ENCODE assay signal across 21 cellular contexts in the genomic region with DNA sequence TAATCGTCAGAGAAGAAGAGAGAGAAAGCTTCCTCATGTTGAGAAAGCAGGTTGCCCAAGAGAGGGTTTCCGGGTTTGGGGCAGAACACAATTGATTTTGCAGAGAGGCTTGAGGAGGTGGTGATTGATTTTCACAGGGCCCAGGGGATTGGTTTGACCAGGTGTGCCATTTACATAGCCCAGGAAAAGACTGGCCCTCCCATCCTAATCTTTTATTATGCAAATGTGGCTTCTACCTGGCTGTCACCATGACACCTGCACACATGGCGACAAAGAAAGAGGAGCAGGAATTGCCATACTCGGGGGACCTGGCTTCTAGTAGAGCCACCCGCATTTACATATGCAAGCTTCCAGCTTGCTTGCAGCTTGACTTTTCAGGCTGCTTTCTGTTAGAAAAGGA.
DNase-seq lines count a peak whose midpoint lies in the region; ATAC-seq and TF ChIP-seq lines count a peak whose summit lies in the region.
"Had no signal": no experiment of that assay in that cellular context is flagged by ENCODE, and none has a peak within 500 bp of the region (broad histone marks: within the 10 kb centered on the region; RNA-seq: fewer than 3 reads in every experiment).

No MANE protein-coding gene starts in this region.

- TF ChIP-seq CTCF in H9 (conservative IDR thresholded peaks at IDR 0.05): no peak

- no peak overlapping the region for H3K18ac ChIP-seq in H9 (ENCODE audit: insufficient read length, low read depth, low read length)

- no peak overlapping the region for H2BK120ac ChIP-seq in H9 (ENCODE audit: low read depth, low read length, poor library complexity, severe bottlenecking)

- H2BK20ac ChIP-seq in H9 (ENCODE audit: low read depth, low read length, poor library complexity, severe bottlenecking): no peak overlapping the region

- peak overlapping the region; percentile 34 to 73 (median 54); a peak in 4 of 7 replicates for H3K27ac Mint-ChIP-seq in H9
- no peak overlapping the region for H3K27ac Mint-ChIP-seq in activated T-helper 17 cell treated with anti-CD3 and anti-CD28 coated beads, Interleukin-2, amount 50 U/mL, for 72 hours
- H3K27ac Mint-ChIP-seq: CD4-positive, alpha-beta T cell; T-helper 17 cell had no signal

- peak; percentile 5 for DNase-seq in ELF-1 (ENCODE audit: low read depth, low spot score)
- peak; percentile 83 for DNase-seq in H9
- DNase-seq in NCI-H69 (lab: John Stamatoyannopoulos, UW): peak; percentile 40
- peak; percentile 33 for DNase-seq in iPS DF 19.7 (ENCODE audit: low read depth, low spot score)
- no peak for DNase-seq in SKM-1 (lab: John Stamatoyannopoulos, UW; ENCODE audit: unreplicated experiment)
- DNase-seq in stimulated activated CD4-positive, alpha-beta T cell treated with anti-CD3 and anti-CD28 coated beads, Interleukin-2, amount 100 ng/mL, for 24 hours: no peak
- DNase-seq: AML-193; CD4-positive, alpha-beta T cell; GM23248; NCI-H1105; NCI-H1436 treated with DMSO at 0.1 percent for 48 hours; NCI-H187 treated with DMSO at 0.1 percent for 48 hours; NCI-H2107; NCI-H2227 treated with DMSO at 0.1 percent for 48 hours; SIG-M5; SK-N-SH; T-helper 17 cell had no signal

- H3K27me3 ChIP-seq in H9 (ENCODE audit: insufficient read depth, low read length): no peaks in the 10 kb centered on the region

- no peak overlapping the region for H2BK12ac ChIP-seq in H9 (ENCODE audit: insufficient read length, low read depth, low read length)

- H3K9ac ChIP-seq in H9 (ENCODE audit: extremely low read depth, insufficient read length, low read length): no peak overlapping the region
- H3K9ac ChIP-seq: BLaER1 treated with 17β-estradiol and CSF1 and Interleukin-3, amounts not matched to agents 10 nM and 100 nM; GM23248; SK-N-SH had no signal

- no peak overlapping the region for H4K91ac ChIP-seq in H9 (ENCODE audit: insufficient read length, low read depth, low read length)

- no peak overlapping the region for H3K23ac ChIP-seq in H9 (ENCODE audit: insufficient read length, low read depth, low read length)

- H3K27me3 Mint-ChIP-seq in H9 (ENCODE audit: low read depth): no peaks in the 10 kb centered on the region
- no peaks in the 10 kb centered on the region for H3K27me3 Mint-ChIP-seq in activated T-helper 17 cell treated with anti-CD3 and anti-CD28 coated beads, Interleukin-2, amount 50 U/mL, for 72 hours
- H3K27me3 Mint-ChIP-seq: CD4-positive, alpha-beta T cell; T-helper 17 cell had no signal

- H2BK15ac ChIP-seq in H9 (ENCODE audit: low read depth, low read length): no peak overlapping the region

- peaks cover 54 to 55% of the 10 kb centered on the region in 2 experiments for H3K9me3 Mint-ChIP-seq in H9
- peaks cover 8% of the 10 kb centered on the region for H3K9me3 Mint-ChIP-seq in activated T-helper 17 cell treated with anti-CD3 and anti-CD28 coated beads, Interleukin-2, amount 50 U/mL, for 72 hours
- H3K9me3 Mint-ChIP-seq: CD4-positive, alpha-beta T cell had no signal

- H3K9me3 ChIP-seq in H9 (ENCODE audit: control insufficient read depth, low read depth, low read length): peaks cover 8% of the 10 kb centered on the region
- H3K9me3 ChIP-seq: SK-N-SH had no signal

- H2AK5ac ChIP-seq in H9 (ENCODE audit: insufficient read length, low read length): no peak overlapping the region

- H3K4me3 Mint-ChIP-seq in H9: no peak overlapping the region
- no peak overlapping the region for H3K4me3 Mint-ChIP-seq in activated T-helper 17 cell treated with anti-CD3 and anti-CD28 coated beads, Interleukin-2, amount 50 U/mL, for 72 hours
- H3K4me3 Mint-ChIP-seq: CD4-positive, alpha-beta T cell; T-helper 17 cell had no signal

- H3K4me1 ChIP-seq in H9 (ENCODE audit: insufficient read depth, low read length): no peaks in the 10 kb centered on the region
- H3K4me1 ChIP-seq: BLaER1 treated with 17β-estradiol and CSF1 and Interleukin-3, amounts not matched to agents 10 nM and 100 nM had no signal

- no peaks in the 10 kb centered on the region for H3K79me1 ChIP-seq in H9 (ENCODE audit: insufficient read depth, low read depth, low read length, poor library complexity, severe bottlenecking)

- no peak overlapping the region for H3K4me2 ChIP-seq in H9 (ENCODE audit: insufficient read depth, insufficient read length, low read length)
- H3K4me2 ChIP-seq: BLaER1 treated with 17β-estradiol and CSF1 and Interleukin-3, amounts not matched to agents 10 nM and 100 nM; SK-N-SH had no signal

- no peak for ATAC-seq in activated T-helper 17 cell treated with anti-CD3 and anti-CD28 coated beads, Interleukin-2, amount 50 U/mL, for 72 hours (replicated peaks)
- ATAC-seq: HCT116, T-helper 17 cell had no signal

- no peaks in the 10 kb centered on the region for H3K23me2 ChIP-seq in H9 (ENCODE audit: insufficient read length, low read depth, low read length, poor library complexity, severe bottlenecking)

- H3K4ac ChIP-seq in H9 (ENCODE audit: low read depth, low read length): no peak overlapping the region

- H4K20me1 ChIP-seq in H9 (ENCODE audit: control insufficient read depth, insufficient read depth, insufficient read length): no peaks in the 10 kb centered on the region
- H4K20me1 ChIP-seq: BLaER1 treated with 17β-estradiol and CSF1 and Interleukin-3, amounts not matched to agents 10 nM and 100 nM had no signal

- peak overlapping the region; percentile 77 for H3K27ac ChIP-seq in H9 (ENCODE audit: insufficient read length, low read depth, low read length)
- H3K27ac ChIP-seq: BLaER1 treated with 17β-estradiol and CSF1 and Interleukin-3, amounts not matched to agents 10 nM and 100 nM; GM23248; HL-60 had no signal

- H3K79me2 ChIP-seq in H9 (ENCODE audit: insufficient read depth, low read length): no peaks in the 10 kb centered on the region

- H2AFZ ChIP-seq in H9 (ENCODE audit: low read length): no peak overlapping the region
- H2AFZ ChIP-seq: GM23248 had no signal

- no peak overlapping the region for H3K56ac ChIP-seq in H9 (ENCODE audit: insufficient read length, low read depth, low read length)

- no peak overlapping the region for H4K5ac ChIP-seq in H9 (ENCODE audit: insufficient read length, low read depth, low read length)

- no peak overlapping the region for H3T11ph ChIP-seq in H9 (ENCODE audit: low read length)

- no peak overlapping the region for H4K8ac ChIP-seq in H9 (replicated peaks; ENCODE audit: insufficient read length, low read depth, low read length)

- H3K36me3 Mint-ChIP-seq in H9 (ENCODE audit: insufficient read depth in 1 of 3, low read depth in 3 of 3): peaks cover 0 to 5% (median 2%) of the 10 kb centered on the region in 3 experiments; a peak in 3 of 7 replicates
- no peaks in the 10 kb centered on the region for H3K36me3 Mint-ChIP-seq in activated T-helper 17 cell treated with anti-CD3 and anti-CD28 coated beads, Interleukin-2, amount 50 U/mL, for 72 hours (ENCODE audit: low read depth)

- WGBS in H9 (ENCODE audit: extremely low coverage, insufficient read length, low lambda C conversion rate): no CpG with 5 or more reads among the region's 5 CpGs

- no peak overlapping the region for H3K14ac ChIP-seq in H9 (ENCODE audit: insufficient read depth, low read length)

- no peak overlapping the region for H2BK5ac ChIP-seq in H9 (ENCODE audit: insufficient read length, low read length)

- H3K4me1 Mint-ChIP-seq in H9: peaks cover 10 to 11% of the 10 kb centered on the region in 2 experiments
- H3K4me1 Mint-ChIP-seq in activated T-helper 17 cell treated with anti-CD3 and anti-CD28 coated beads, Interleukin-2, amount 50 U/mL, for 72 hours: no peaks in the 10 kb centered on the region
- H3K4me1 Mint-ChIP-seq: T-helper 17 cell had no signal

Comparison
In these comparisons a context has a peak if more than half of its experiments do, and no peak if none do; other contexts are left out.
1. DNase-seq: peak in ELF-1 (single experiment), H9 (single experiment), NCI-H69 (single experiment) and iPS DF 19.7 (single experiment); none in SKM-1 (single experiment) and stimulated activated CD4-positive, alpha-beta T cell treated with anti-CD3 and anti-CD28 coated beads, Interleukin-2, amount 100 ng/mL, for 24 hours (0 of 2).